Comparison of ENCODE assay signal across 9 cellular contexts in the genomic region with DNA sequence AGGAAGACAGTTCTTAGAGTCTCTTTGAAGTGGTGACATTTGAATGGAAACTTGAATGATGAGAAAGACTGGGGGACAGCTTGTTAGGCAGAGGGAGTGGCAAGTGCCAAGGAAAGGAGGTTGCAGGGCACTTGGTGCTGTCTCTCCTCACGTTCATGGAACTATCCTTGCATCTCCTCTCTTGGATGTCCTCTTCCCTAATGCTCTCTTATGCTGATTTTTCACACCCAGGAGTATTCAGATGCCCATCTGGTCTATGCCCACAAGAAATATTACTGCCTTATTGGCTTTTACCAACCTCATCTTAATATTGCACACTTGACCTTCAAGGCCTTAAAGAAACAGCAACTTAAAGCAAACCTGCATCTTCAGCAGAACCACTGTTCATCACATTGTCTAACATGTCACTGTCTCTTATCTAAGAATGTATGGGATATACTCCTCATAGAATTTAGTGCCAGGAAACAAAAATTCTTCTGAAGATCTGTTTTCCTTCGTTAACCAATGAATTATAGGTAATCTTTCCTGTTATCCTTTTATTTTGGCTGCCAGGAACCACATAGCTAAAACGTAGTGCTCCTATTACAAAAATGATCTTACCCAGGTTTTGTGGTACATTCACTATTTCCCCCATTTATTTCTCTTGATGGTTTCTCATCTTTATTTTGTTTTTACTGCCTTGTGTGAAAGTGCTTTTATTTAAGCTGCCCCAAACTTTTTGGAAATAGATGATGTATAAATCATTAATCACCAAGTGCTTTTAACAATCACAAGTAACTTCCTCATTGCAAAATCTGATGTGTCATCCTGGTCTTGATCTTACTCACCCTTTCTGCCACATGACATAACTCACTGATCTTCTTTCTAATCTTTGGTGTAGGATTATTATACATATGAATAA. TPM values are rescaled to one million over a fixed set of nuclear protein-coding genes. Genes with fewer than 3 reads are reported as not detected.
DNase-seq lines count a peak whose midpoint lies in the region; ATAC-seq, FAIRE-seq and TF ChIP-seq lines count a peak whose summit lies in the region.
"Had no signal": no experiment of that assay in that cellular context is flagged by ENCODE, and none has a peak within 500 bp of the region (broad histone marks: within the 10 kb centered on the region; RNA-seq: fewer than 3 reads in every experiment).

No MANE protein-coding gene starts in this region.

- H3K4me1 ChIP-seq in naive thymus-derived CD4-positive, alpha-beta T cell (ENCODE audit: control insufficient read depth in 2 of 2, insufficient read depth in 2 of 2, low read length in 2 of 2), result no peaks in the 10 kb centered on the region
- no peaks in the 10 kb centered on the region for H3K4me1 ChIP-seq in CD8-positive, alpha-beta T cell (ENCODE audit: insufficient read depth, low read length)
- no peaks in the 10 kb centered on the region for H3K4me1 ChIP-seq in gastroesophageal sphincter

- H3K36me3 Mint-ChIP-seq in naive thymus-derived CD4-positive, alpha-beta T cell, result no peaks in the 10 kb centered on the region
- no peaks in the 10 kb centered on the region for H3K36me3 Mint-ChIP-seq in CD8-positive, alpha-beta T cell
- H3K36me3 Mint-ChIP-seq in activated naive CD8-positive, alpha-beta T cell treated with anti-CD3 and anti-CD28 coated beads for 36 hours, result no peaks in the 10 kb centered on the region

- no peak for TF ChIP-seq CTCF in CD8-positive, alpha-beta T cell (IDR thresholded peaks at IDR 0.05)
- no peak for TF ChIP-seq CTCF in gastroesophageal sphincter (IDR thresholded peaks at IDR 0.05)

- H3K9me3 ChIP-seq in naive thymus-derived CD4-positive, alpha-beta T cell (ENCODE audit: control insufficient read depth in 2 of 3, low read length in 3 of 3), result no peaks in the 10 kb centered on the region
- no peaks in the 10 kb centered on the region for H3K9me3 ChIP-seq in CD8-positive, alpha-beta T cell (ENCODE audit: low read length)
- H3K9me3 ChIP-seq in gastroesophageal sphincter, result peaks cover 0 to 9% (median 0%) of the 10 kb centered on the region in 3 donors

- intact Hi-C loops in naive thymus-derived CD4-positive, alpha-beta T cell (cut with micrococcal nuclease), result no loop called here
- intact Hi-C loops in CD8-positive, alpha-beta T cell (cut with DNase I, micrococcal nuclease), result no loop called here

- no peak for TF ChIP-seq EP300 in gastroesophageal sphincter (IDR thresholded peaks at IDR 0.05)

- H3K27ac Mint-ChIP-seq in naive thymus-derived CD4-positive, alpha-beta T cell, result no peak overlapping the region
- H3K27ac Mint-ChIP-seq in CD8-positive, alpha-beta T cell, result no peak overlapping the region
- H3K27ac Mint-ChIP-seq in activated naive CD8-positive, alpha-beta T cell treated with anti-CD3 and anti-CD28 coated beads for 36 hours, result no peak overlapping the region

- CTCF ChIA-PET in naive thymus-derived CD4-positive, alpha-beta T cell (lab: Charles Lee), result no interaction called here
- CTCF ChIA-PET in CD8-positive, alpha-beta T cell (lab: Charles Lee), result no interaction called here

- WGBS in gastroesophageal sphincter (ENCODE audit: low coverage in 1 of 2), 2 donors, result 56 to 72% methylated on average over 3 of the region's 3 CpGs

- no peak for TF ChIP-seq POLR2A in gastroesophageal sphincter (IDR thresholded peaks at IDR 0.05)

- peaks cover 3 to 24% (median 11%) of the 10 kb centered on the region in 5 donors for H3K27me3 Mint-ChIP-seq in naive thymus-derived CD4-positive, alpha-beta T cell
- peaks cover 3% of the 10 kb centered on the region for H3K27me3 Mint-ChIP-seq in CD8-positive, alpha-beta T cell (ENCODE audit: low read depth)
- H3K27me3 Mint-ChIP-seq in activated naive CD8-positive, alpha-beta T cell treated with anti-CD3 and anti-CD28 coated beads for 36 hours, result peaks cover 8% of the 10 kb centered on the region

- H3K4me1 Mint-ChIP-seq in naive thymus-derived CD4-positive, alpha-beta T cell, result peaks cover 0 to 1% (median 0%) of the 10 kb centered on the region in 7 donors
- H3K4me1 Mint-ChIP-seq in CD8-positive, alpha-beta T cell (ENCODE audit: low read depth), result no peaks in the 10 kb centered on the region
- peaks cover 2% of the 10 kb centered on the region for H3K4me1 Mint-ChIP-seq in activated naive CD8-positive, alpha-beta T cell treated with anti-CD3 and anti-CD28 coated beads for 36 hours
- H3K4me1 Mint-ChIP-seq: central memory CD8-positive, alpha-beta T cell had no signal

- H3K36me3 ChIP-seq in naive thymus-derived CD4-positive, alpha-beta T cell (ENCODE audit: control insufficient read depth in 2 of 3, insufficient read depth in 3 of 3, low read length in 3 of 3), result no peaks in the 10 kb centered on the region
- no peaks in the 10 kb centered on the region for H3K36me3 ChIP-seq in CD8-positive, alpha-beta T cell (ENCODE audit: insufficient read depth, low read length)
- no peaks in the 10 kb centered on the region for H3K36me3 ChIP-seq in gastroesophageal sphincter

- no peaks in the 10 kb centered on the region for H3K27me3 ChIP-seq in naive thymus-derived CD4-positive, alpha-beta T cell (ENCODE audit: control insufficient read depth in 2 of 2, insufficient read depth in 2 of 2, low read length in 2 of 2)
- no peaks in the 10 kb centered on the region for H3K27me3 ChIP-seq in CD8-positive, alpha-beta T cell (ENCODE audit: insufficient read depth, low read length)
- H3K27me3 ChIP-seq in gastroesophageal sphincter, result no peaks in the 10 kb centered on the region

- ATAC-seq in GM18907 (IDR thresholded peaks at IDR 0.05; ENCODE audit: unreplicated experiment), result peak; percentile 99
- peak; percentile 97 for ATAC-seq in HG02852 (IDR thresholded peaks at IDR 0.05; ENCODE audit: unreplicated experiment)
- peak; percentile 61 for ATAC-seq in naive thymus-derived CD4-positive, alpha-beta T cell
- no peak for ATAC-seq in CD8-positive, alpha-beta T cell
- no peak for ATAC-seq in gastroesophageal sphincter

- H3K9me3 Mint-ChIP-seq in naive thymus-derived CD4-positive, alpha-beta T cell, result peaks cover 0 to 8% (median 6%) of the 10 kb centered on the region in 11 donors
- H3K9me3 Mint-ChIP-seq in CD8-positive, alpha-beta T cell, result peaks cover 8% of the 10 kb centered on the region
- H3K9me3 Mint-ChIP-seq in activated naive CD8-positive, alpha-beta T cell treated with anti-CD3 and anti-CD28 coated beads for 36 hours, result peaks cover 8% of the 10 kb centered on the region

- no peak overlapping the region for H3K27ac ChIP-seq in naive thymus-derived CD4-positive, alpha-beta T cell (ENCODE audit: low read depth, low read length)
- no peak overlapping the region for H3K27ac ChIP-seq in CD8-positive, alpha-beta T cell (ENCODE audit: low read depth, low read length)
- H3K27ac ChIP-seq in gastroesophageal sphincter, result no peak overlapping the region

- DNase-seq in OCI-M1 (lab: John Stamatoyannopoulos, UW) (peak; percentile 76), frontal cortex (ENCODE audit: low spot score in 2 of 2) (no peak)
- no peak for DNase-seq in naive thymus-derived CD4-positive, alpha-beta T cell
- no peak for DNase-seq in CD8-positive, alpha-beta T cell
- DNase-seq in activated naive CD8-positive, alpha-beta T cell treated with anti-CD3 and anti-CD28 coated beads for 36 hours, result no peak

- H3K4me3 Mint-ChIP-seq in naive thymus-derived CD4-positive, alpha-beta T cell, result no peak overlapping the region
- H3K4me3 Mint-ChIP-seq in CD8-positive, alpha-beta T cell, result no peak overlapping the region
- H3K4me3 Mint-ChIP-seq in activated naive CD8-positive, alpha-beta T cell treated with anti-CD3 and anti-CD28 coated beads for 36 hours, result no peak overlapping the region
- H3K4me3 Mint-ChIP-seq: central memory CD8-positive, alpha-beta T cell had no signal

- no peak overlapping the region for H3K4me3 ChIP-seq in naive thymus-derived CD4-positive, alpha-beta T cell (ENCODE audit: low read length)
- no peak overlapping the region for H3K4me3 ChIP-seq in CD8-positive, alpha-beta T cell (ENCODE audit: low read depth, low read length)
- H3K4me3 ChIP-seq in gastroesophageal sphincter, result no peak overlapping the region

- POLR2A ChIA-PET in naive thymus-derived CD4-positive, alpha-beta T cell (lab: Charles Lee), result no interaction called here
- POLR2A ChIA-PET in CD8-positive, alpha-beta T cell (lab: Charles Lee), result no interaction called here

- FAIRE-seq in frontal cortex (lab: Jason Lieb, UNC), result no peak

RNA-seq across cellular contexts. Expression of gene RGS17, which starts 12.8 kb away (rescaled TPM):
- under 1 TPM in 1 of 5 experiments, not detected in 4; 0.39 TPM for total RNA-seq in naive thymus-derived CD4-positive, alpha-beta T cell
- not detected for polyA plus RNA-seq in naive thymus-derived CD4-positive, alpha-beta T cell
- total RNA-seq in frontal cortex (112 TPM), gastroesophageal sphincter (under 1 TPM in 2 of 4 donors, not detected in 2; 0.19 to 0.27 TPM)
- total RNA-seq in CD8-positive, alpha-beta T cell, result not detected
- total RNA-seq in activated naive CD8-positive, alpha-beta T cell treated with anti-CD3 and anti-CD28 coated beads for 36 hours, result not detected

Comparison
In these comparisons a context has a peak if more than half of its experiments do, and no peak if none do; other contexts are left out.
1. ATAC-seq: peak in GM18907 (single experiment), HG02852 (single experiment) and naive thymus-derived CD4-positive, alpha-beta T cell (single experiment); none in CD8-positive, alpha-beta T cell (single experiment) and gastroesophageal sphincter (single experiment).
2. RNA of gene RGS17, which starts 12.8 kb away (total RNA-seq): 112 TPM in frontal cortex (single experiment); 0.19 to 0.27 TPM in gastroesophageal sphincter, not detected in CD8-positive, alpha-beta T cell, 0.39 TPM in naive thymus-derived CD4-positive, alpha-beta T cell and not detected in activated naive CD8-positive, alpha-beta T cell treated with anti-CD3 and anti-CD28 coated beads for 36 hours; every median in the first group is over 10 times any median in the second.